In genomic region chr20:1965520-1966278, GRCh38 we compare ENCODE assay signal across 9 cellular contexts. TPM values are rescaled to one million over a fixed set of nuclear protein-coding genes. Genes with fewer than 3 reads are reported as not detected.
DNase-seq lines count a peak whose midpoint lies in the region; ATAC-seq and TF ChIP-seq lines count a peak whose summit lies in the region.
"Had no signal": no experiment of that assay in that cellular context is flagged by ENCODE, and none has a peak within 500 bp of the region (broad histone marks: within the 10 kb centered on the region; RNA-seq: fewer than 3 reads in every experiment).

No MANE protein-coding gene starts in this region.

- POLR2A ChIA-PET in naive thymus-derived CD4-positive, alpha-beta T cell (lab: Charles Lee), result no interaction called here

- no peak overlapping the region for H3K27ac Mint-ChIP-seq in naive thymus-derived CD4-positive, alpha-beta T cell

- DNase-seq in DMS153 treated with DMSO at 0.1 percent for 48 hours (lab: John Stamatoyannopoulos, UW; ENCODE audit: unreplicated experiment), result peak; percentile 31
- DNase-seq in HS-5 (ENCODE audit: low read depth), result peak; percentile 22
- peak; percentile 81 for DNase-seq in activated T-cell treated with anti-CD3 and anti-CD28 coated beads for 48 hours (ENCODE audit: low read depth)
- DNase-seq in esophagus muscularis mucosa (ENCODE audit: extremely low spot score), result no peak
- peak; percentile 34 to 85 (median 62) for DNase-seq in naive thymus-derived CD4-positive, alpha-beta T cell
- peak; percentile 65 to 72 for DNase-seq in stimulated activated CD8-positive, alpha-beta memory T cell treated with anti-CD3 and anti-CD28 coated beads, Interleukin-7, amount 100 ng/mL, for 4 hours (ENCODE audit: low read depth in 2 of 2)

- peak overlapping the region; percentile 63 for H3K4me2 ChIP-seq in OCI-LY1 (ENCODE audit: low read length)

- H3K4me3 Mint-ChIP-seq in naive thymus-derived CD4-positive, alpha-beta T cell, result peak overlapping the region in 9 of 10 donors; percentile 33 to 72 (median 62)

- no peaks in the 10 kb centered on the region for H3K36me3 ChIP-seq in OCI-LY1 (ENCODE audit: insufficient read depth, low read length)
- no peaks in the 10 kb centered on the region for H3K36me3 ChIP-seq in esophagus muscularis mucosa
- H3K36me3 ChIP-seq in naive thymus-derived CD4-positive, alpha-beta T cell (ENCODE audit: control insufficient read depth in 2 of 3, insufficient read depth in 3 of 3, low read length in 3 of 3), result no peaks in the 10 kb centered on the region

- H4K20me1 ChIP-seq in OCI-LY1 (ENCODE audit: insufficient read depth, low read length), result no peaks in the 10 kb centered on the region

- H3K4me3 ChIP-seq in OCI-LY1 (ENCODE audit: low read depth, low read length, poor library complexity, severe bottlenecking) (peak overlapping the region; percentile 25), esophagus muscularis mucosa (peak overlapping the region; percentile 3 to 33 (median 16))
- no peak overlapping the region for H3K4me3 ChIP-seq in naive thymus-derived CD4-positive, alpha-beta T cell (ENCODE audit: low read length)

- H3K9ac ChIP-seq in OCI-LY1 (ENCODE audit: low read length), result no peak overlapping the region; the same call in 1 of the 2 replicates

- peak overlapping the region; percentile 69; the same call in 1 of the 2 replicates for H2AFZ ChIP-seq in OCI-LY1 (ENCODE audit: low read length)

- H3F3A ChIP-seq in OCI-LY1 (ENCODE audit: insufficient read depth, low read length), result no peaks in the 10 kb centered on the region

- H3K27me3 ChIP-seq in OCI-LY1 (ENCODE audit: insufficient read depth, low read length), result no peaks in the 10 kb centered on the region; the same call in 1 of the 2 replicates
- H3K27me3 ChIP-seq in esophagus muscularis mucosa, result peaks cover 0 to 52% (median 3%) of the 10 kb centered on the region in 4 donors
- H3K27me3 ChIP-seq in naive thymus-derived CD4-positive, alpha-beta T cell (ENCODE audit: control insufficient read depth in 2 of 2, insufficient read depth in 2 of 2, low read length in 2 of 2), result no peaks in the 10 kb centered on the region

- H3K9me2 ChIP-seq in OCI-LY1 (ENCODE audit: low read depth, low read length), result no peaks in the 10 kb centered on the region

- TF ChIP-seq POLR2A in esophagus muscularis mucosa (IDR thresholded peaks at IDR 0.05; ENCODE audit: low read depth), result no peak

- H3K9me3 ChIP-seq in OCI-LY1 (ENCODE audit: low read length) (no peaks in the 10 kb centered on the region), esophagus muscularis mucosa (no peaks in the 10 kb centered on the region)
- no peaks in the 10 kb centered on the region for H3K9me3 ChIP-seq in naive thymus-derived CD4-positive, alpha-beta T cell (ENCODE audit: control insufficient read depth in 2 of 3, low read length in 3 of 3)

- CTCF ChIA-PET in naive thymus-derived CD4-positive, alpha-beta T cell (lab: Charles Lee), result interaction anchor here (0.6 to 3.0 kb wide), 8 partner anchors 10 to 260 kb away, joined by 3 to 43 read pairs (median 4); no protein-coding TSS in a partner anchor

- ATAC-seq in naive thymus-derived CD4-positive, alpha-beta T cell, result peak; percentile 80
- ATAC-seq in GM18519 (IDR thresholded peaks at IDR 0.05; ENCODE audit: low FRiP score, unreplicated experiment), result no peak

- 7% methylated on average over 27 of the region's 27 CpGs for whole genome bisulfite sequencing in esophagus muscularis mucosa

- intact Hi-C loops in esophagus muscularis mucosa (cut with DNase I), result loop anchor here (1.0 to 10.0 kb wide), 3 partner anchors 163 to 207 kb away; no protein-coding TSS in a partner anchor
- intact Hi-C loops in naive thymus-derived CD4-positive, alpha-beta T cell (cut with micrococcal nuclease), result loop anchor here (1.0 to 5.0 kb wide), 4 partner anchors 127 to 487 kb away; no protein-coding TSS in a partner anchor

- H3K27me3 Mint-ChIP-seq in naive thymus-derived CD4-positive, alpha-beta T cell, result peaks cover 14 to 40% (median 28%) of the 10 kb centered on the region in 5 donors

- H3K36me3 Mint-ChIP-seq in naive thymus-derived CD4-positive, alpha-beta T cell, result no peaks in the 10 kb centered on the region

- H3K79me2 ChIP-seq in OCI-LY1 (ENCODE audit: insufficient read depth, low read length), result no peaks in the 10 kb centered on the region

- H3K9me3 Mint-ChIP-seq in naive thymus-derived CD4-positive, alpha-beta T cell, result peaks cover 0 to 4% (median 0%) of the 10 kb centered on the region in 11 donors

- H3K27ac ChIP-seq in OCI-LY1 (ENCODE audit: low read depth, low read length, poor library complexity, severe bottlenecking), result no peak overlapping the region
- H3K27ac ChIP-seq in esophagus muscularis mucosa (replicated peaks in 1 of 4), result no peak overlapping the region
- no peak overlapping the region for H3K27ac ChIP-seq in naive thymus-derived CD4-positive, alpha-beta T cell (ENCODE audit: low read depth, low read length)

- TF ChIP-seq CTCF in OCI-LY1 (IDR thresholded peaks at IDR 0.05; ENCODE audit: low read length), result peak; percentile 95
- TF ChIP-seq CTCF in esophagus muscularis mucosa (IDR thresholded peaks at IDR 0.05), result peak; percentile 83 to 95 (median 94)

- TF ChIP-seq EP300 in esophagus muscularis mucosa (IDR thresholded peaks at IDR 0.05), result no peak

- peaks cover 4 to 9% (median 7%) of the 10 kb centered on the region in 7 donors for H3K4me1 Mint-ChIP-seq in naive thymus-derived CD4-positive, alpha-beta T cell

- H3K4me1 ChIP-seq in OCI-LY1 (ENCODE audit: insufficient read depth, low read length, severe bottlenecking) (peaks cover 6% of the 10 kb centered on the region), esophagus muscularis mucosa (peaks cover 8 to 13% (median 11%) of the 10 kb centered on the region in 4 donors)
- no peaks in the 10 kb centered on the region for H3K4me1 ChIP-seq in naive thymus-derived CD4-positive, alpha-beta T cell (ENCODE audit: control insufficient read depth in 2 of 2, insufficient read depth in 2 of 2, low read length in 2 of 2)

RNA-seq across cellular contexts. Expression of gene PDYN, which starts 28.2 kb away (rescaled TPM):
- not detected for total RNA-seq in esophagus muscularis mucosa
- not detected for total RNA-seq in naive thymus-derived CD4-positive, alpha-beta T cell
- not detected for polyA plus RNA-seq in naive thymus-derived CD4-positive, alpha-beta T cell
- polyA plus RNA-seq: esophagus had no signal
